In genomic region chr2:60499651-60500300, GRCh38 we compare ENCODE assay signal across 19 cellular contexts. TPM values are rescaled to one million over a fixed set of nuclear protein-coding genes. Genes with fewer than 3 reads are reported as not detected.
DNase-seq lines count a peak whose midpoint lies in the region; ATAC-seq and TF ChIP-seq lines count a peak whose summit lies in the region.
"Had no signal": no experiment of that assay in that cellular context is flagged by ENCODE, and none has a peak within 500 bp of the region (broad histone marks: within the 10 kb centered on the region; RNA-seq: fewer than 3 reads in every experiment).

No MANE protein-coding gene starts in this region.

- H3K4me3 ChIP-seq in Karpas-422 (ENCODE audit: low read length) = no peak overlapping the region
- H3K4me3 ChIP-seq in neutrophil (ENCODE audit: low read depth in 1 of 2, low read length in 1 of 2) = no peak overlapping the region
- no peak overlapping the region for H3K4me3 ChIP-seq in gastrocnemius medialis
- no peak overlapping the region for H3K4me3 ChIP-seq in coronary artery
- H3K4me3 ChIP-seq: HAP-1, transverse colon had no signal

- in situ Hi-C loops in gastrocnemius medialis (cut with MboI; ENCODE audit: low sequenced_read_pairs in 4 of 4) = no loop called here

- H3K27me3 ChIP-seq in Karpas-422 (ENCODE audit: low read length) (no peaks in the 10 kb centered on the region), neutrophil (no peaks in the 10 kb centered on the region), gastrocnemius medialis (no peaks in the 10 kb centered on the region)
- H3K27me3 ChIP-seq: BE2C, brain microvascular endothelial cell, transverse colon had no signal

- peak; percentile 31 for DNase-seq in DMS153 treated with DMSO at 0.1 percent for 48 hours (lab: John Stamatoyannopoulos, UW; ENCODE audit: unreplicated experiment)
- no peak for DNase-seq in Karpas-422
- DNase-seq in RPMI8226 = no peak
- DNase-seq in GM20000 (ENCODE audit: low spot score) = no peak
- no peak for DNase-seq in gastrocnemius medialis
- no peak for DNase-seq in coronary artery (ENCODE audit: low spot score)
- DNase-seq: activated CD8-positive, alpha-beta memory T cell treated with anti-CD3 and anti-CD28 coated beads, Interleukin-2, amount 10 ng/mL, durations not matched to agents 7 days and 5 days; activated naive CD4-positive, alpha-beta T cell; BE2C; brain microvascular endothelial cell; effector CD8-positive, alpha-beta T cell; GDM1; NCI-H187; SK-N-SH; transverse colon had no signal

- H3K9ac ChIP-seq in Karpas-422 (ENCODE audit: low read length) = peak overlapping the region; percentile 29; the same call in 1 of the 2 replicates
- H3K9ac ChIP-seq: KMS-11, SK-N-SH had no signal

- no peaks in the 10 kb centered on the region for H3K27me3 Mint-ChIP-seq in brain

- H3K36me3 ChIP-seq in Karpas-422 (ENCODE audit: insufficient read depth, low read length) (peaks cover 12% of the 10 kb centered on the region), neutrophil (no peaks in the 10 kb centered on the region), gastrocnemius medialis (no peaks in the 10 kb centered on the region)
- H3K36me3 ChIP-seq: BE2C, brain microvascular endothelial cell, transverse colon had no signal

- peak overlapping the region; percentile 73 for H3K27ac ChIP-seq in Karpas-422 (ENCODE audit: low read length)
- H3K27ac ChIP-seq in neutrophil = peak overlapping the region; percentile 64
- H3K27ac ChIP-seq in gastrocnemius medialis = no peak overlapping the region
- H3K27ac ChIP-seq in coronary artery = no peak overlapping the region
- H3K27ac ChIP-seq: brain microvascular endothelial cell, KMS-11, transverse colon had no signal

- intact Hi-C loops in gastrocnemius medialis (cut with DNase I; ENCODE audit: low total_unique reads) = no loop called here

- TF ChIP-seq POLR2A in gastrocnemius medialis (IDR thresholded peaks at IDR 0.05) = no peak

- H2AFZ ChIP-seq in Karpas-422 (ENCODE audit: low read length) = no peak overlapping the region

- no peak for ATAC-seq in gastrocnemius medialis
- ATAC-seq: activated CD8-positive, alpha-beta memory T cell treated with anti-CD3 and anti-CD28 coated beads, Interleukin-2, amount 10 ng/mL, durations not matched to agents 7 days and 5 days had no signal

- H3K9me3 ChIP-seq in Karpas-422 (ENCODE audit: low read length) = no peaks in the 10 kb centered on the region
- no peaks in the 10 kb centered on the region for H3K9me3 ChIP-seq in neutrophil
- H3K9me3 ChIP-seq in gastrocnemius medialis = no peaks in the 10 kb centered on the region
- H3K9me3 ChIP-seq: BE2C, HAP-1, SK-N-SH, transverse colon had no signal

- no peaks in the 10 kb centered on the region for H3K9me3 Mint-ChIP-seq in brain

- H3K4me1 ChIP-seq in Karpas-422 (ENCODE audit: low read length) (peaks cover 96% of the 10 kb centered on the region), neutrophil (ENCODE audit: control insufficient read depth in 1 of 2, insufficient read depth in 1 of 2, low read depth in 1 of 2, low read length in 1 of 2) (peaks cover 42 to 52% of the 10 kb centered on the region in 2 experiments), gastrocnemius medialis (no peaks in the 10 kb centered on the region)
- H3K4me1 ChIP-seq: BE2C, HAP-1 had no signal

- H3K79me2 ChIP-seq in Karpas-422 (ENCODE audit: low read length) = peaks cover 99% of the 10 kb centered on the region

- no peak overlapping the region for H3K4me3 Mint-ChIP-seq in brain
- H3K4me3 Mint-ChIP-seq: activated CD8-positive, alpha-beta memory T cell treated with anti-CD3 and anti-CD28 coated beads, Interleukin-2, amount 10 ng/mL, durations not matched to agents 7 days and 5 days had no signal

- H3K4me1 Mint-ChIP-seq in brain = peaks cover 82% of the 10 kb centered on the region

- peak overlapping the region in 4 of 5 experiments; percentile 24 to 82 (median 45) for H3K27ac Mint-ChIP-seq in brain
- H3K27ac Mint-ChIP-seq: activated CD8-positive, alpha-beta memory T cell treated with anti-CD3 and anti-CD28 coated beads, Interleukin-2, amount 10 ng/mL, durations not matched to agents 7 days and 5 days had no signal

- peak overlapping the region; percentile 11 for H3K4me2 ChIP-seq in Karpas-422 (ENCODE audit: low read depth, low read length, poor library complexity, severe bottlenecking)
- H3K4me2 ChIP-seq: KMS-11, SK-N-SH had no signal

- H3K36me3 Mint-ChIP-seq in brain = peaks cover 30% of the 10 kb centered on the region
- H3K36me3 Mint-ChIP-seq: activated CD8-positive, alpha-beta memory T cell treated with anti-CD3 and anti-CD28 coated beads, Interleukin-2, amount 10 ng/mL, durations not matched to agents 7 days and 5 days had no signal

- H3K9me2 ChIP-seq in Karpas-422 (replicated peaks; ENCODE audit: insufficient read depth, low read length) = no peaks in the 10 kb centered on the region
- H3K9me2 ChIP-seq: SK-N-SH had no signal

- H4K20me1 ChIP-seq in Karpas-422 (ENCODE audit: insufficient read depth, low read depth, low read length) = peaks cover 9% of the 10 kb centered on the region

- TF ChIP-seq CTCF in brain (conservative IDR thresholded peaks at IDR 0.05) = no peak
- no peak for TF ChIP-seq CTCF in neutrophil (IDR thresholded peaks at IDR 0.05)
- TF ChIP-seq CTCF in GM20000 (IDR thresholded peaks at IDR 0.05; ENCODE audit: extremely low read depth, missing control alignments) = no peak
- TF ChIP-seq CTCF in gastrocnemius medialis (IDR thresholded peaks at IDR 0.05 in 4 of 5, conservative IDR thresholded peaks at IDR 0.05 in 1 of 5) = no peak
- TF ChIP-seq CTCF in coronary artery (IDR thresholded peaks at IDR 0.05) = no peak

RNA-seq across cellular contexts. Expression of gene BCL11A, which starts 53.7 kb away (rescaled TPM):
- total RNA-seq in Karpas-422 (2014; rRNA removed; shearing (Covaris generic); ENCODE audit: low replicate concordance) = 159 and 190 TPM in 2 replicates
- 22.7 TPM for polyA plus RNA-seq in brain (ENCODE audit: insufficient read depth, low read depth, low replicate concordance)
- 1 to 10 TPM in 1 of 4 donors, under 1 TPM in 2, not detected in 1; 0.04 to 1.0 (median 0.07) TPM for total RNA-seq in gastrocnemius medialis
- total RNA-seq: activated CD8-positive, alpha-beta memory T cell treated with anti-CD3 and anti-CD28 coated beads, Interleukin-2, amount 10 ng/mL, durations not matched to agents 7 days and 5 days had no signal

Comparison
In these comparisons a context has a peak if more than half of its experiments do, and no peak if none do; other contexts are left out.
1. H3K27ac ChIP-seq: peak in Karpas-422 (single experiment) and neutrophil (single experiment); none in gastrocnemius medialis (0 of 4) and coronary artery (0 of 2).
2. RNA of gene BCL11A, which starts 53.7 kb away (total RNA-seq): 159 to 190 TPM in Karpas-422; 0.04 to 1.0 TPM in gastrocnemius medialis; every median in the first group is over 10 times any median in the second.